Comparison of ENCODE assay signal across 24 cellular contexts in genomic region chr12:9256758-9257405, GRCh38. TPM values are rescaled to one million over a fixed set of nuclear protein-coding genes. Genes with fewer than 3 reads are reported as not detected.
"Had no signal": no experiment of that assay in that cellular context is flagged by ENCODE, and none has a peak within 500 bp of the region (broad histone marks: within the 10 kb centered on the region; RNA-seq: fewer than 3 reads in every experiment).

No MANE protein-coding gene starts in this region.

- H3K27ac ChIP-seq: SJSA1 had no signal

- H3K4me3 ChIP-seq: SJSA1 had no signal

- H3K4me1 ChIP-seq: SJSA1 had no signal

- H3K36me3 ChIP-seq: SJSA1 had no signal

- ATAC-seq: activated T-cell treated with anti-CD3 and anti-CD28 coated beads, Interleukin-2, amount 50 U/mL, for 4 hours; activated T-helper 17 cell treated with anti-CD3 and anti-CD28 coated beads, Interleukin-2, amount 50 U/mL, for 72 hours; Panc1; T-helper 17 cell had no signal

- H3K9me3 ChIP-seq: SJSA1 had no signal

- DNase-seq: activated B cell treated with CpG ODN at 0.5 μM for 24 hours; activated CD4-positive, alpha-beta memory T cell treated with anti-CD3 and anti-CD28 coated beads for 36 hours; activated CD4-positive, alpha-beta T cell treated with anti-CD3 and anti-CD28 coated beads for 1 hour; activated CD4-positive, alpha-beta T cell treated with anti-CD3 and anti-CD28 coated beads, Interleukin-2, amount 10 ng/mL, durations not matched to agents 7 days and 5 days; activated CD8-positive, alpha-beta memory T cell treated with anti-CD3 and anti-CD28 coated beads for 24 hours; activated gamma-delta T cell; activated naive CD4-positive, alpha-beta T cell treated with anti-CD3 and anti-CD28 coated beads for 36 hours; activated T-cell treated with anti-CD3 and anti-CD28 coated beads, Interleukin-2, amount 50 U/mL, for 4 hours; anterior cingulate cortex; MM.1S; NCI-H1436; NCI-H1694 treated with DMSO at 0.1 percent for 48 hours; NCI-H2081; NCI-H510A treated with DMSO at 0.1 percent for 48 hours; NCI-H69; NK-92 treated with Interleukin-12 subunit alpha and Interleukin-12 subunit beta, amount 100 ng/mL, for 24 hours; OCI-M1; SHP77; T-helper 17 cell; T-helper 9 cell had no signal

RNA-seq across cellular contexts. Expression of gene PZP, which starts 48.7 kb away (rescaled TPM):
- total RNA-seq: activated B cell treated with CpG ODN at 0.5 μM for 24 hours; activated CD4-positive, alpha-beta memory T cell treated with anti-CD3 and anti-CD28 coated beads for 36 hours; activated CD4-positive, alpha-beta T cell treated with anti-CD3 and anti-CD28 coated beads, Interleukin-2, amount 10 ng/mL, durations not matched to agents 7 days and 5 days; activated naive CD4-positive, alpha-beta T cell treated with anti-CD3 and anti-CD28 coated beads for 36 hours; activated T-cell treated with anti-CD3 and anti-CD28 coated beads, Interleukin-2, amount 50 U/mL, for 4 hours; activated T-helper 17 cell treated with anti-CD3 and anti-CD28 coated beads, Interleukin-2, amount 50 U/mL, for 72 hours; cerebellum; SJSA1; T-helper 17 cell had no signal
